In genomic region chr3:72289708-72290104, GRCh38 we compare ENCODE assay signal across 1 cellular context.
TF ChIP-seq lines count a peak whose summit lies in the region.

No MANE protein-coding gene starts in this region.

TF ChIP-seq in SK-N-SH, 30 proteins besides CTCF, POLR2A, EP300 and RAD21 (continued from another document):
- TF ChIP-seq ELF1 (IDR thresholded peaks at IDR 0.05) (no peak), TAF1 (IDR thresholded peaks at IDR 0.05; ENCODE audit: borderline replicate concordance, low read depth, low read length) (no peak), RFX5 (IDR thresholded peaks at IDR 0.05; ENCODE audit: low read length) (no peak), USF2 (IDR thresholded peaks at IDR 0.05; ENCODE audit: borderline replicate concordance, low read depth, low read length) (no peak), CHD2 (IDR thresholded peaks at IDR 0.05; ENCODE audit: low read length, partially characterized antibody) (no peak), POLR2AphosphoS5 (IDR thresholded peaks at IDR 0.05; ENCODE audit: low read depth, low read length) (no peak), FOSL2 (IDR thresholded peaks at IDR 0.05; ENCODE audit: borderline replicate concordance, low read depth) (no peak), NRF1 (IDR thresholded peaks at IDR 0.05; ENCODE audit: low read depth, low read length) (no peak), EZH2phosphoT487 (IDR thresholded peaks at IDR 0.05; ENCODE audit: borderline replicate concordance, low read depth) (no peak), TCF12 (IDR thresholded peaks at IDR 0.05) (no peak), MAX (IDR thresholded peaks at IDR 0.05; ENCODE audit: low read depth) (no peak), FOXM1 (IDR thresholded peaks at IDR 0.05; ENCODE audit: low read depth) (no peak), MXI1 (IDR thresholded peaks at IDR 0.05; ENCODE audit: low read depth, low read length) (no peak)
